In the genomic region with DNA sequence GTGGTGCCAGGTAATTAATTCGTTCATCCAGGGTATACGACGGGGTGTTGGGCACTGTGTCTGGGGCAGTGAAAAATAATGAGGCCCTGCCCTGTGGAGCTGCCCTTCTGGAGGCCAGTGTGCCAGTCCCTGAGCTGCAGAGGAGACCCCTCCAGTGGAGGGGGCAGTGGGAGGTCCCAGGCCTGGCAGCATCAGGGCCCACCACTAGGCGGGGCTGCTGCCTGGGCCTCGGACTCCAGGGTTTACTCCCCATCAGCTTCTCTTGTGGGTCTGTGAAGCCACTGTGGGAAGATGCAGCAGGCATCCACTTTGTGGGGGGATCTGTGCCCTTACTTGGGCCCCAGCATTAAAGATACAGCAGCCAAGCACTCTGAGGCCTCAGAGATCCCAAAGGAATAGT, we compare ENCODE assay signal across 11 cellular contexts. TPM values are rescaled to one million over a fixed set of nuclear protein-coding genes. Genes with fewer than 3 reads are reported as not detected.
DNase-seq lines count a peak whose midpoint lies in the region; ATAC-seq and TF ChIP-seq lines count a peak whose summit lies in the region.
"Had no signal": no experiment of that assay in that cellular context is flagged by ENCODE, and none has a peak within 500 bp of the region (broad histone marks: within the 10 kb centered on the region; RNA-seq: fewer than 3 reads in every experiment).

No MANE protein-coding gene starts in this region.

- no peak overlapping the region for H2AFZ ChIP-seq in H9 (ENCODE audit: low read length)

- no peak overlapping the region for H2BK12ac ChIP-seq in H9 (ENCODE audit: insufficient read length, low read depth, low read length)

- H3K9ac ChIP-seq in H9 (ENCODE audit: extremely low read depth, insufficient read length, low read length): no peak overlapping the region

- ATAC-seq in activated CD8-positive, alpha-beta T cell treated with anti-CD3 and anti-CD28 coated beads, Interleukin-2, amount 10 ng/mL, durations not matched to agents 7 days and 5 days: no peak
- ATAC-seq in HG02840 (IDR thresholded peaks at IDR 0.05; ENCODE audit: low FRiP score, unreplicated experiment) (no peak), GM21576 (IDR thresholded peaks at IDR 0.05; ENCODE audit: unreplicated experiment) (no peak)

- no peak overlapping the region for H3T11ph ChIP-seq in H9 (ENCODE audit: low read length)

- no peak overlapping the region for H2BK120ac ChIP-seq in H9 (ENCODE audit: low read depth, low read length, poor library complexity, severe bottlenecking)

- H3K4me1 Mint-ChIP-seq in H9 (peaks cover 14 to 40% of the 10 kb centered on the region in 2 experiments), immature natural killer cell (peaks cover 82 to 84% of the 10 kb centered on the region in 2 donors)
- peaks cover 60% of the 10 kb centered on the region for H3K4me1 Mint-ChIP-seq in activated CD8-positive, alpha-beta T cell treated with anti-CD3 and anti-CD28 coated beads, Interleukin-2, amount 10 ng/mL, durations not matched to agents 7 days and 5 days (ENCODE audit: low read depth)

- no peaks in the 10 kb centered on the region for H4K20me1 ChIP-seq in H9 (ENCODE audit: control insufficient read depth, insufficient read depth, insufficient read length)

- H4K8ac ChIP-seq in H9 (replicated peaks; ENCODE audit: insufficient read length, low read depth, low read length): no peak overlapping the region

- H3K36me3 ChIP-seq in BJ (ENCODE audit: control insufficient read depth, insufficient read depth, low read length): no peaks in the 10 kb centered on the region
- H3K36me3 ChIP-seq: thoracic aorta had no signal

- no peak overlapping the region for H3K4me3 ChIP-seq in BJ (ENCODE audit: low read depth, low read length)
- H3K4me3 ChIP-seq: skin epidermis, thoracic aorta had no signal

- no peak overlapping the region for H3K14ac ChIP-seq in H9 (ENCODE audit: insufficient read depth, low read length)

- no peak overlapping the region for H3K4me3 Mint-ChIP-seq in H9
- H3K4me3 Mint-ChIP-seq in activated CD8-positive, alpha-beta T cell treated with anti-CD3 and anti-CD28 coated beads, Interleukin-2, amount 10 ng/mL, durations not matched to agents 7 days and 5 days: no peak overlapping the region
- H3K4me3 Mint-ChIP-seq in immature natural killer cell: no peak overlapping the region

- no peak overlapping the region for H2BK5ac ChIP-seq in H9 (ENCODE audit: insufficient read length, low read length)

- H3K9me3 ChIP-seq in H9 (ENCODE audit: control insufficient read depth, low read depth, low read length): no peaks in the 10 kb centered on the region
- H3K9me3 ChIP-seq: thoracic aorta had no signal

- H3K4me1 ChIP-seq in H9 (ENCODE audit: insufficient read depth, low read length): peaks cover 1% of the 10 kb centered on the region; the same call in 1 of the 2 replicates

- H3K79me1 ChIP-seq in H9 (ENCODE audit: insufficient read depth, low read depth, low read length, poor library complexity, severe bottlenecking): no peaks in the 10 kb centered on the region

- H3K56ac ChIP-seq in H9 (ENCODE audit: insufficient read length, low read depth, low read length): no peak overlapping the region

- no peaks in the 10 kb centered on the region for H3K36me3 Mint-ChIP-seq in H9 (ENCODE audit: insufficient read depth in 1 of 3, low read depth in 3 of 3)
- peaks cover 74% of the 10 kb centered on the region for H3K36me3 Mint-ChIP-seq in activated CD8-positive, alpha-beta T cell treated with anti-CD3 and anti-CD28 coated beads, Interleukin-2, amount 10 ng/mL, durations not matched to agents 7 days and 5 days (ENCODE audit: low read depth)
- H3K36me3 Mint-ChIP-seq in immature natural killer cell: peaks cover 4 to 29% (median 8%) of the 10 kb centered on the region in 3 donors

- no peak overlapping the region for H3K4me2 ChIP-seq in H9 (ENCODE audit: insufficient read depth, insufficient read length, low read length)

- H3K27me3 ChIP-seq in BJ (ENCODE audit: control insufficient read depth, insufficient read depth, low read length) (peaks cover under 1% of the 10 kb centered on the region; the same call in 1 of the 2 replicates), H9 (ENCODE audit: insufficient read depth, low read length) (no peaks in the 10 kb centered on the region)

- H2BK20ac ChIP-seq in H9 (ENCODE audit: low read depth, low read length, poor library complexity, severe bottlenecking): no peak overlapping the region

- POLR2A ChIA-PET in BJ (lab: Charles Lee): no interaction called here
- POLR2A ChIA-PET in activated CD8-positive, alpha-beta T cell treated with anti-CD3 and anti-CD28 coated beads, Interleukin-2, amount 10 ng/mL, durations not matched to agents 7 days and 5 days (lab: Charles Lee): interaction anchor here (1.0 to 8.7 kb wide), 4 partner anchors 10 to 46 kb away, joined by 4 to 99 read pairs (median 11); a partner anchor contains a TSS

- H2BK15ac ChIP-seq in H9 (ENCODE audit: low read depth, low read length): no peak overlapping the region

- H2AK5ac ChIP-seq in H9 (ENCODE audit: insufficient read length, low read length): no peak overlapping the region

- no peaks in the 10 kb centered on the region for H3K9me3 Mint-ChIP-seq in H9
- H3K9me3 Mint-ChIP-seq in activated CD8-positive, alpha-beta T cell treated with anti-CD3 and anti-CD28 coated beads, Interleukin-2, amount 10 ng/mL, durations not matched to agents 7 days and 5 days (ENCODE audit: insufficient read depth): no peaks in the 10 kb centered on the region
- no peaks in the 10 kb centered on the region for H3K9me3 Mint-ChIP-seq in immature natural killer cell

- no peak overlapping the region for H3K4ac ChIP-seq in H9 (ENCODE audit: low read depth, low read length)

- TF ChIP-seq CTCF in BJ (IDR thresholded peaks at IDR 0.05; ENCODE audit: insufficient read depth, low read depth, low read length) (0 out of 2 replicates have a peak, but pooled peaks have one; percentile 35), H9 (conservative IDR thresholded peaks at IDR 0.05) (peak; percentile 80)

- CTCF ChIA-PET in BJ (lab: Yijun Ruan, JAX): interaction anchor here (0.9 kb wide), 1 partner anchor 18 kb away, joined by 4 read pairs; no protein-coding TSS in a partner anchor
- CTCF ChIA-PET in activated CD8-positive, alpha-beta T cell treated with anti-CD3 and anti-CD28 coated beads, Interleukin-2, amount 10 ng/mL, durations not matched to agents 7 days and 5 days (lab: Charles Lee): interaction anchor here (0.6 to 9.9 kb wide), 16 partner anchors 11 to 122 kb away, joined by 3 to 135 read pairs (median 4); a partner anchor contains a TSS

- no CpG with 5 or more reads among the region's 5 CpGs for WGBS in H9 (ENCODE audit: extremely low coverage, insufficient read length, low lambda C conversion rate)

- no peaks in the 10 kb centered on the region for H3K79me2 ChIP-seq in H9 (ENCODE audit: insufficient read depth, low read length)

- H3K23me2 ChIP-seq in H9 (ENCODE audit: insufficient read length, low read depth, low read length, poor library complexity, severe bottlenecking): no peaks in the 10 kb centered on the region

- H3K27ac ChIP-seq in H9 (ENCODE audit: insufficient read length, low read depth, low read length): no peak overlapping the region
- H3K27ac ChIP-seq: skin epidermis, thoracic aorta had no signal

- no peak overlapping the region for H3K23ac ChIP-seq in H9 (ENCODE audit: insufficient read length, low read depth, low read length)

- peaks cover 12% of the 10 kb centered on the region for H3K27me3 Mint-ChIP-seq in H9 (ENCODE audit: low read depth)
- no peaks in the 10 kb centered on the region for H3K27me3 Mint-ChIP-seq in activated CD8-positive, alpha-beta T cell treated with anti-CD3 and anti-CD28 coated beads, Interleukin-2, amount 10 ng/mL, durations not matched to agents 7 days and 5 days (ENCODE audit: low read depth)
- peaks cover 20 to 44% (median 26%) of the 10 kb centered on the region in 3 donors for H3K27me3 Mint-ChIP-seq in immature natural killer cell (ENCODE audit: low read depth in 3 of 3)

- DNase-seq in BJ (ENCODE audit: low read depth) (no peak), H9 (peak; percentile 56), immature natural killer cell (peak in 2 of 3 donors; percentile 32 to 54), NCI-H510A treated with DMSO at 0.1 percent for 48 hours (lab: John Stamatoyannopoulos, UW) (no peak)
- peak; percentile 48 for DNase-seq in activated CD8-positive, alpha-beta T cell treated with anti-CD3 and anti-CD28 coated beads, Interleukin-2, amount 10 ng/mL, durations not matched to agents 7 days and 5 days
- no peak for DNase-seq in stimulated activated CD4-positive, alpha-beta T cell treated with anti-CD3 and anti-CD28 coated beads, Interleukin-2, amount 100 ng/mL, for 48 hours
- DNase-seq: cerebellar nuclear complex had no signal

- no peak overlapping the region for H3K27ac Mint-ChIP-seq in H9
- peak overlapping the region; percentile 69 for H3K27ac Mint-ChIP-seq in activated CD8-positive, alpha-beta T cell treated with anti-CD3 and anti-CD28 coated beads, Interleukin-2, amount 10 ng/mL, durations not matched to agents 7 days and 5 days
- peak overlapping the region; percentile 87 to 99 (median 92) for H3K27ac Mint-ChIP-seq in immature natural killer cell

- no peak overlapping the region for H4K91ac ChIP-seq in H9 (ENCODE audit: insufficient read length, low read depth, low read length)

- no peak overlapping the region for H3K18ac ChIP-seq in H9 (ENCODE audit: insufficient read length, low read depth, low read length)

- no peak overlapping the region for H4K5ac ChIP-seq in H9 (ENCODE audit: insufficient read length, low read depth, low read length)

RNA-seq across cellular contexts. Expression of a gene that starts 17.4 kb away (rescaled TPM):
- polyA plus RNA-seq in BJ (2011; rRNA removed) (not detected in 2 replicates), immature natural killer cell (under 1 TPM in 2 of 3 donors, not detected in 1; 0.28 to 0.52 TPM)
- polyA minus RNA-seq in BJ (2011; rRNA and poly(A)+ RNA removed): not detected in 2 replicates
- not detected in 2 replicates for total RNA-seq in H9 (2021)
- total RNA-seq in activated CD8-positive, alpha-beta T cell treated with anti-CD3 and anti-CD28 coated beads, Interleukin-2, amount 10 ng/mL, durations not matched to agents 7 days and 5 days: 1 to 10 TPM; 1.1 TPM
- total RNA-seq: thoracic aorta had no signal

RNA-seq across cellular contexts. Expression of a gene that starts 22.8 kb away (rescaled TPM):
- polyA plus RNA-seq in BJ (2011; rRNA removed) (0.22 and 0.37 TPM in 2 replicates), immature natural killer cell (1,000 to 10,000 TPM in 1 of 3 donors, 100 to 1,000 TPM in 2; 863 to 2,762 (median 893) TPM)
- polyA minus RNA-seq in BJ (2011; rRNA and poly(A)+ RNA removed): 0.09 and 0.51 TPM in 2 replicates
- total RNA-seq in H9 (2021): 0.35 TPM in 2 replicates
- 100 to 1,000 TPM; 202 to 213 TPM for total RNA-seq in activated CD8-positive, alpha-beta T cell treated with anti-CD3 and anti-CD28 coated beads, Interleukin-2, amount 10 ng/mL, durations not matched to agents 7 days and 5 days

Comparison
In these comparisons a context has a peak if more than half of its experiments do, and no peak if none do; other contexts are left out.
1. DNase-seq: peak in H9 (single experiment), activated CD8-positive, alpha-beta T cell treated with anti-CD3 and anti-CD28 coated beads, Interleukin-2, amount 10 ng/mL, durations not matched to agents 7 days and 5 days (single experiment) and immature natural killer cell (2 of 3); none in BJ (single experiment), NCI-H510A treated with DMSO at 0.1 percent for 48 hours (single experiment) and stimulated activated CD4-positive, alpha-beta T cell treated with anti-CD3 and anti-CD28 coated beads, Interleukin-2, amount 100 ng/mL, for 48 hours (0 of 2).
2. H3K27ac Mint-ChIP-seq: peak in activated CD8-positive, alpha-beta T cell treated with anti-CD3 and anti-CD28 coated beads, Interleukin-2, amount 10 ng/mL, durations not matched to agents 7 days and 5 days (single experiment) and immature natural killer cell (6 of 6); none in H9 (0 of 3).
3. RNA of a gene that starts 22.8 kb away (total RNA-seq): 202 to 213 TPM in activated CD8-positive, alpha-beta T cell treated with anti-CD3 and anti-CD28 coated beads, Interleukin-2, amount 10 ng/mL, durations not matched to agents 7 days and 5 days; 0.35 TPM in H9; every median in the first group is over 100 times any median in the second.